ENCODE assay signal across 10 cellular contexts in the genomic region with DNA sequence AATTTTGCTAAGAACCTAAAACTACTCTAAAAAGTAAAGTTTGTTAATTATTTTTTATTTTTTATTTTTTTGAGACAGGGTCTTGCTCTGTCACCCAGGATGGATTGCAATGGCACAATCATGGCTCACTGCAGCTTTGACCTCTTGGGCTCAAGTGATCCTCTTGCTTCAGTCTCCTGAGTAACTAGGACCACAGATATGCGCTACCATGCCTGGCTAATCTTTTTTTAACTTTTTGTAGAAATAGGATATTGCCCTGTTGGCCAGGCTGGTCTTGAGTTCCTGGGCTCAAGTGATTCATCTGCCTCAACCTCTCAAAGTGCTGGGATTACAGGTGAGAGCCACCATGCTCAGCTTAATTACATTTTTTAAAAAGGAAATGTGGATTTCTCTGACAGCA. TPM values are rescaled to one million over a fixed set of nuclear protein-coding genes. Genes with fewer than 3 reads are reported as not detected.
"Had no signal": no experiment of that assay in that cellular context is flagged by ENCODE, and none has a peak within 500 bp of the region (broad histone marks: within the 10 kb centered on the region; RNA-seq: fewer than 3 reads in every experiment).

No MANE protein-coding gene starts in this region.

- H3K4me1 Mint-ChIP-seq: GM23338, H9 had no signal

- H3K27ac ChIP-seq: GM23248 had no signal

- H2AFZ ChIP-seq: GM23248 had no signal

- H3K4me2 ChIP-seq: GM23338 had no signal

- H3K36me3 ChIP-seq: HAP-1 had no signal

- DNase-seq: GM23248, GOT3, H7, H9, HCEC 1CT, HFFc6 had no signal

- ATAC-seq: GM23338, HCT116 had no signal

- H3K4me3 ChIP-seq: GM23248, GM23338, HAP-1 had no signal

- H3K4me1 ChIP-seq: HAP-1 had no signal

- H3K9ac ChIP-seq: GM23248 had no signal

- H3K27ac Mint-ChIP-seq: GM23338, H9, HFFc6 had no signal

- H3K9me3 ChIP-seq: HAP-1 had no signal

- H3K9me3 Mint-ChIP-seq: GM23338, H9, HFFc6 had no signal

- H3K4me3 Mint-ChIP-seq: GM23338, H9, HFFc6 had no signal

RNA-seq across cellular contexts. Expression of gene PDE6A, which starts 45.8 kb away (rescaled TPM):
- total RNA-seq: GM23248, GM23338, H1, H7, H9, HFFc6 had no signal
- polyA plus RNA-seq: GM23248, H1 had no signal
